1 cellular context compared by ENCODE assay signal in the genomic region with DNA sequence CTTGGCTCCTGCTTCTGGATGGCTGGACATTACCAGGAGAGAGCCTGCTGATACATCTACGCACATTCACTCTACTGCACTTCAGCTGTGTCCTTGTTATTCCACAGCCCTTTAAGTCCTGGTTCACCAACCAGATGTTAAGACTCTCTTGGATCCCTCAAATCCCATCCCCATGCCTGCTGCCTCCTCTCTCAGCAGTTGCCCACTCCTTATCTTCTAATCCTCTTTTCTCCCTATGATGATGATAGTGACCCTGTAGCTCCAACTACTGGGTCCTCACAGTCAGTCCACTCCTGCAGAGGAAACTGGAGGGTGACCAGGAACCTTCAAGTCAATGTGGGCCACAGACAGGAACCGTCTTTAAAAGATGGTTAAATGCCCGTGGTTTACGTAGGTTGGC.
TF ChIP-seq lines count a peak whose summit lies in the region.

No MANE protein-coding gene starts in this region.

TF ChIP-seq in liver, 16 proteins besides CTCF, POLR2A, EP300 and RAD21 (continued from another document):
- TF ChIP-seq, protein P1, sequence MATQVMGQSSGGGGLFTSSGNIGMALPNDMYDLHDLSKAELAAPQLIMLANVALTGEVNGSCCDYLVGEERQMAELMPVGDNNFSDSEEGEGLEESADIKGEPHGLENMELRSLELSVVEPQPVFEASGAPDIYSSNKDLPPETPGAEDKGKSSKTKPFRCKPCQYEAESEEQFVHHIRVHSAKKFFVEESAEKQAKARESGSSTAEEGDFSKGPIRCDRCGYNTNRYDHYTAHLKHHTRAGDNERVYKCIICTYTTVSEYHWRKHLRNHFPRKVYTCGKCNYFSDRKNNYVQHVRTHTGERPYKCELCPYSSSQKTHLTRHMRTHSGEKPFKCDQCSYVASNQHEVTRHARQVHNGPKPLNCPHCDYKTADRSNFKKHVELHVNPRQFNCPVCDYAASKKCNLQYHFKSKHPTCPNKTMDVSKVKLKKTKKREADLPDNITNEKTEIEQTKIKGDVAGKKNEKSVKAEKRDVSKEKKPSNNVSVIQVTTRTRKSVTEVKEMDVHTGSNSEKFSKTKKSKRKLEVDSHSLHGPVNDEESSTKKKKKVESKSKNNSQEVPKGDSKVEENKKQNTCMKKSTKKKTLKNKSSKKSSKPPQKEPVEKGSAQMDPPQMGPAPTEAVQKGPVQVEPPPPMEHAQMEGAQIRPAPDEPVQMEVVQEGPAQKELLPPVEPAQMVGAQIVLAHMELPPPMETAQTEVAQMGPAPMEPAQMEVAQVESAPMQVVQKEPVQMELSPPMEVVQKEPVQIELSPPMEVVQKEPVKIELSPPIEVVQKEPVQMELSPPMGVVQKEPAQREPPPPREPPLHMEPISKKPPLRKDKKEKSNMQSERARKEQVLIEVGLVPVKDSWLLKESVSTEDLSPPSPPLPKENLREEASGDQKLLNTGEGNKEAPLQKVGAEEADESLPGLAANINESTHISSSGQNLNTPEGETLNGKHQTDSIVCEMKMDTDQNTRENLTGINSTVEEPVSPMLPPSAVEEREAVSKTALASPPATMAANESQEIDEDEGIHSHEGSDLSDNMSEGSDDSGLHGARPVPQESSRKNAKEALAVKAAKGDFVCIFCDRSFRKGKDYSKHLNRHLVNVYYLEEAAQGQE (IDR thresholded peaks at IDR 0.05): no peak
- TF ChIP-seq NR2F2 (IDR thresholded peaks at IDR 0.05): no peak
- TF ChIP-seq, protein P2, sequence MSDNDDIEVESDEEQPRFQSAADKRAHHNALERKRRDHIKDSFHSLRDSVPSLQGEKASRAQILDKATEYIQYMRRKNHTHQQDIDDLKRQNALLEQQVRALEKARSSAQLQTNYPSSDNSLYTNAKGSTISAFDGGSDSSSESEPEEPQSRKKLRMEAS (IDR thresholded peaks at IDR 0.05): no peak
- TF ChIP-seq SP1 (IDR thresholded peaks at IDR 0.05): no peak
